Comparison of ENCODE assay signal across 12 cellular contexts in genomic region chr5:143418140-143418866, GRCh38. TPM values are rescaled to one million over a fixed set of nuclear protein-coding genes. Genes with fewer than 3 reads are reported as not detected.
DNase-seq lines count a peak whose midpoint lies in the region; ATAC-seq, FAIRE-seq and TF ChIP-seq lines count a peak whose summit lies in the region.
"Had no signal": no experiment of that assay in that cellular context is flagged by ENCODE, and none has a peak within 500 bp of the region (broad histone marks: within the 10 kb centered on the region; RNA-seq: fewer than 3 reads in every experiment).

No MANE protein-coding gene starts in this region.

- H3K4me2 ChIP-seq in GM12878 (ENCODE audit: control insufficient read depth, insufficient read depth) = peak overlapping the region; percentile 81

- CTCF ChIA-PET in GM12878 (lab: Yijun Ruan, JAX) = interaction anchor here (1.2 to 1.7 kb wide), 5 partner anchors 16 to 485 kb away, joined by 3 to 5 read pairs (median 3); no protein-coding TSS in a partner anchor

- H3K9me3 ChIP-seq in GM12878 (replicated peaks; ENCODE audit: control insufficient read depth, insufficient read depth, low read length) = no peaks in the 10 kb centered on the region; the same call in 2 of the 3 replicates
- H3K9me3 ChIP-seq: sigmoid colon had no signal

- no peak; a peak in 1 of 4 replicates for TF ChIP-seq EP300 in GM12878 (IDR thresholded peaks at IDR 0.05; ENCODE audit: borderline replicate concordance in 1 of 2, control insufficient read depth in 1 of 2, low read depth in 2 of 2, low read length in 2 of 2)

- H3K27me3 ChIP-seq in GM12878 (replicated peaks in 1 of 2; ENCODE audit: control insufficient read depth in 2 of 2, insufficient read depth in 2 of 2, low read length in 1 of 2) = no peaks in the 10 kb centered on the region
- H3K27me3 ChIP-seq: sigmoid colon had no signal

- peak; percentile 67 for DNase-seq in DMS53 (lab: John Stamatoyannopoulos, UW)
- no peak for DNase-seq in GM12878 (ENCODE audit: low read depth, low spot score)
- no peak for DNase-seq in NAMALWA (ENCODE audit: low spot score)
- DNase-seq in foreskin melanocyte = no peak
- DNase-seq: NCI-H1694 treated with DMSO at 0.1 percent for 48 hours; sigmoid colon; stimulated activated CD8-positive, alpha-beta memory T cell treated with anti-CD3 and anti-CD28 coated beads, Interleukin-4, amount 100 ng/mL, for 48 hours; SW 1271 had no signal

- H3K27ac ChIP-seq in GM12878 (ENCODE audit: control insufficient read depth, insufficient read depth) = peak overlapping the region; percentile 59
- H3K27ac ChIP-seq: sigmoid colon had no signal

- peak overlapping the region; percentile 11 for H2AFZ ChIP-seq in GM12878 (ENCODE audit: control insufficient read depth, low read depth, low read length)

- no peak for FAIRE-seq in GM12878 (lab: Jason Lieb, UNC)

- in situ Hi-C loops in GM12878 (cut with MboI) = no loop called here

- peaks cover 0 to 2% of the 10 kb centered on the region in 2 experiments; a peak in 1 of 4 replicates for H3K36me3 ChIP-seq in GM12878 (ENCODE audit: control insufficient read depth in 2 of 2, insufficient read depth in 2 of 2, low read length in 1 of 2)
- H3K36me3 ChIP-seq: sigmoid colon had no signal

- TF ChIP-seq RAD21 in GM12878 (IDR thresholded peaks at IDR 0.05; ENCODE audit: insufficient read depth, low read depth, low read length) = no peak

- TF ChIP-seq POLR2A in GM12878 (IDR thresholded peaks at IDR 0.05; ENCODE audit: low read depth, low read length) = no peak

- peak overlapping the region; percentile 18; the same call in 1 of the 2 replicates for H3K4me3 ChIP-seq in GM12878
- H3K4me3 ChIP-seq: sigmoid colon had no signal

- POLR2A ChIA-PET in GM12878 (lab: Charles Lee) = interaction anchor here (0.6 to 10.7 kb wide), 4 partner anchors 8 to 323 kb away, joined by 3 to 138 read pairs (median 4); no protein-coding TSS in a partner anchor

- H3K9ac ChIP-seq in GM12878 (ENCODE audit: control insufficient read depth, insufficient read depth, low read length) = no peak overlapping the region

- intact Hi-C loops in GM12878 (cut with micrococcal nuclease; ENCODE audit: unreplicated experiment) = loop anchor here (2.0 kb wide), 1 partner anchor 14 kb away; no protein-coding TSS in a partner anchor

- peaks cover 42% of the 10 kb centered on the region for H3K4me1 ChIP-seq in GM12878 (ENCODE audit: control insufficient read depth, insufficient read depth, low read length)
- H3K4me1 ChIP-seq: sigmoid colon had no signal

- ATAC-seq in GM19043 (IDR thresholded peaks at IDR 0.05; ENCODE audit: low read depth, unreplicated experiment) (peak; percentile 47), HG03039 (IDR thresholded peaks at IDR 0.05; ENCODE audit: unreplicated experiment) (peak; percentile 66), GM12878 (peak; percentile 79), HG03457 (IDR thresholded peaks at IDR 0.05; ENCODE audit: unreplicated experiment) (no peak), HG03196 (IDR thresholded peaks at IDR 0.05; ENCODE audit: unreplicated experiment) (no peak)

- no TSS peak for BruUV-seq in GM12878 (replicated peaks; lab: Mats Ljungman, UMichigan)

- H4K20me1 ChIP-seq in GM12878 (ENCODE audit: control insufficient read depth, insufficient read depth) = no peaks in the 10 kb centered on the region

- TF ChIP-seq CTCF in GM12878 (IDR thresholded peaks at IDR 0.05 in 2 of 3, conservative IDR thresholded peaks at IDR 0.05 in 1 of 3; ENCODE audit: control insufficient read depth in 2 of 3, extremely low read depth in 1 of 3, insufficient read depth in 1 of 3, low read depth in 3 of 3, low read length in 3 of 3) = no peak

- WGBS in GM12878 (ENCODE audit: insufficient coverage, insufficient replicate concordance, low lambda C conversion rate, missing lambda C conversion rate) = 0% methylated on average over 2 of the region's 2 CpGs

- SMC1A ChIA-PET in GM12878 (lab: Charles Lee; ENCODE audit: uncharacterized antibody, unreplicated experiment) = interaction anchor here (0.9 to 15.1 kb wide), 5 partner anchors 8 to 408 kb away, joined by 3 to 260 read pairs (median 3); no protein-coding TSS in a partner anchor

- RAD21 ChIA-PET in GM12878 (lab: Charles Lee; ENCODE audit: unreplicated experiment) = interaction anchor here (1.2 to 13.1 kb wide), 5 partner anchors 8 to 156 kb away, joined by 3 to 187 read pairs (median 10); partner anchors contain the start of gene NR3C1

- peaks cover 26% of the 10 kb centered on the region for H3K79me2 ChIP-seq in GM12878 (ENCODE audit: control insufficient read depth, insufficient read depth, low read length)

TF ChIP-seq in GM12878, 131 proteins besides CTCF, POLR2A, EP300 and RAD21 (continues in another document):
- peak; percentile 26; the same call in 1 of the 2 replicates for TF ChIP-seq ESRRA (IDR thresholded peaks at IDR 0.05; ENCODE audit: low read length)
- peak; percentile 80 to 86; a peak in 3 of 4 replicates for TF ChIP-seq IKZF2 (IDR thresholded peaks at IDR 0.05)
- TF ChIP-seq MEF2B (IDR thresholded peaks at IDR 0.05; ENCODE audit: partially characterized antibody, poor library complexity, severe bottlenecking) = peak; percentile 41
- 0 out of 2 replicates have a peak, but pooled peaks have one; percentile 35 for TF ChIP-seq YY1 (IDR thresholded peaks at IDR 0.05; ENCODE audit: low read depth, low read length)
- TF ChIP-seq POU2F2 (IDR thresholded peaks at IDR 0.05; ENCODE audit: borderline replicate concordance, low read depth, low read length) = peak; percentile 48; the same call in 1 of the 3 replicates
- TF ChIP-seq FOXM1 (IDR thresholded peaks at IDR 0.05; ENCODE audit: low read depth, low read length) = peak; percentile 69; the same call in 1 of the 2 replicates
- peak; percentile 63 for TF ChIP-seq ATF7 (IDR thresholded peaks at IDR 0.05; ENCODE audit: low read depth)
- TF ChIP-seq, protein P1, sequence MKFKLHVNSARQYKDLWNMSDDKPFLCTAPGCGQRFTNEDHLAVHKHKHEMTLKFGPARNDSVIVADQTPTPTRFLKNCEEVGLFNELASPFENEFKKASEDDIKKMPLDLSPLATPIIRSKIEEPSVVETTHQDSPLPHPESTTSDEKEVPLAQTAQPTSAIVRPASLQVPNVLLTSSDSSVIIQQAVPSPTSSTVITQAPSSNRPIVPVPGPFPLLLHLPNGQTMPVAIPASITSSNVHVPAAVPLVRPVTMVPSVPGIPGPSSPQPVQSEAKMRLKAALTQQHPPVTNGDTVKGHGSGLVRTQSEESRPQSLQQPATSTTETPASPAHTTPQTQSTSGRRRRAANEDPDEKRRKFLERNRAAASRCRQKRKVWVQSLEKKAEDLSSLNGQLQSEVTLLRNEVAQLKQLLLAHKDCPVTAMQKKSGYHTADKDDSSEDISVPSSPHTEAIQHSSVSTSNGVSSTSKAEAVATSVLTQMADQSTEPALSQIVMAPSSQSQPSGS (IDR thresholded peaks at IDR 0.05; ENCODE audit: low read length) = peak; percentile 17; the same call in 1 of the 2 replicates
- TF ChIP-seq MYC (IDR thresholded peaks at IDR 0.05; ENCODE audit: insufficient read depth, insufficient read length, insufficient replicate concordance, low read length, severe bottlenecking) = no peak
- peak; percentile 86 for TF ChIP-seq NR2C1 (IDR thresholded peaks at IDR 0.05)
- TF ChIP-seq TCF7 (IDR thresholded peaks at IDR 0.05; ENCODE audit: borderline replicate concordance) = no peak
- TF ChIP-seq RELA (IDR thresholded peaks at IDR 0.05; ENCODE audit: borderline replicate concordance, partially characterized antibody) = peak; percentile 92
- 0 out of 2 replicates have a peak, but pooled peaks have one; percentile 51 for TF ChIP-seq IRF4 (IDR thresholded peaks at IDR 0.05; ENCODE audit: low read depth, low read length)
- TF ChIP-seq DPF2 (IDR thresholded peaks at IDR 0.05) = peak; percentile 70; the same call in 1 of the 2 replicates
- TF ChIP-seq NFYA (IDR thresholded peaks at IDR 0.05; ENCODE audit: borderline replicate concordance, low read depth, low read length) = no peak
- peak; percentile 82; the same call in 1 of the 2 replicates for TF ChIP-seq NBN (IDR thresholded peaks at IDR 0.05)
- no peak for TF ChIP-seq MXI1 (IDR thresholded peaks at IDR 0.05; ENCODE audit: low read depth, low read length)
- peak; percentile 32; the same call in 1 of the 2 replicates for TF ChIP-seq ZNF24 (IDR thresholded peaks at IDR 0.05)
- TF ChIP-seq POLR2AphosphoS5 (IDR thresholded peaks at IDR 0.05; ENCODE audit: low read length) = no peak
- TF ChIP-seq, protein P2, sequence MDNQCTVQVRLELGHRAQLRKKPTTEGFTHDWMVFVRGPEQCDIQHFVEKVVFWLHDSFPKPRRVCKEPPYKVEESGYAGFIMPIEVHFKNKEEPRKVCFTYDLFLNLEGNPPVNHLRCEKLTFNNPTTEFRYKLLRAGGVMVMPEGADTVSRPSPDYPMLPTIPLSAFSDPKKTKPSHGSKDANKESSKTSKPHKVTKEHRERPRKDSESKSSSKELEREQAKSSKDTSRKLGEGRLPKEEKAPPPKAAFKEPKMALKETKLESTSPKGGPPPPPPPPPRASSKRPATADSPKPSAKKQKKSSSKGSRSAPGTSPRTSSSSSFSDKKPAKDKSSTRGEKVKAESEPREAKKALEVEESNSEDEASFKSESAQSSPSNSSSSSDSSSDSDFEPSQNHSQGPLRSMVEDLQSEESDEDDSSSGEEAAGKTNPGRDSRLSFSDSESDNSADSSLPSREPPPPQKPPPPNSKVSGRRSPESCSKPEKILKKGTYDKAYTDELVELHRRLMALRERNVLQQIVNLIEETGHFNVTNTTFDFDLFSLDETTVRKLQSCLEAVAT (IDR thresholded peaks at IDR 0.05) = 0 out of 2 replicates have a peak, but pooled peaks have one; percentile 39

RNA-seq across cellular contexts. Expression of gene NR3C1, which starts 14.8 kb away (rescaled TPM):
- 658 and 663 TPM in 2 replicates for total RNA-seq in GM12878 (2013; cell fraction: nucleolus; rRNA removed)
- total RNA-seq in GM12878 (2014; rRNA removed) (79.9 and 108 TPM in 2 replicates), GM12878 (2014; rRNA removed; fragmentation: Illumina TruSeq; extraction: Trizol) (104 and 114 TPM in 2 replicates), GM12878 (2021) (124 and 134 TPM in 2 replicates)
- 38.5 TPM for polyA plus RNA-seq in GM12878 (2011; ENCODE audit: low read depth)
- polyA plus RNA-seq in GM12878 (2011; rRNA removed) (141 and 181 TPM in 2 replicates), GM12878 (2014; fragmentation: Illumina TruSeq; extraction: Trizol) (83.7 and 104 TPM in 2 replicates), GM12878 (2014; fragmentation: Nextera tagmentation; extraction: Ambion mirVana) (100 to 1,000 TPM in 1 of 2 experiments, 10 to 100 TPM in 1; 89.0 to 119 TPM), GM12878 (2014; rRNA removed) (37.2 and 49.7 TPM in 2 replicates), GM12878 (2016; fragmentation: Nextera tagmentation; extraction: Ambion mirVana) (100 to 1,000 TPM; 114 to 123 TPM)
- polyA plus RNA-seq in GM12878 (2011; cell fraction: cytosol; rRNA removed) = 63.4 and 85.5 TPM in 2 replicates
- polyA plus RNA-seq in GM12878 (2011; cell fraction: nucleus; rRNA removed) = 55.0 and 75.3 TPM in 2 replicates
- polyA plus RNA-seq in GM12878 (2012) = 41.4 and 59.0 TPM in 2 replicates
- polyA minus RNA-seq in GM12878 (2011; rRNA and poly(A)+ RNA removed) = 252 and 261 TPM in 2 replicates
- polyA minus RNA-seq in GM12878 (2011; cell fraction: cytosol; rRNA and poly(A)+ RNA removed) = 80.9 and 85.6 TPM in 2 replicates
- 189 and 197 TPM in 2 replicates for polyA minus RNA-seq in GM12878 (2011; cell fraction: nucleus; rRNA and poly(A)+ RNA removed)

Comparison
In these comparisons a context has a peak if more than half of its experiments do, and no peak if none do; other contexts are left out.
1. ATAC-seq: peak in GM19043 (single experiment), HG03039 (single experiment) and GM12878 (single experiment); none in HG03457 (single experiment) and HG03196 (single experiment).